ENCODE assay signal across 10 cellular contexts in genomic region chr20:38094968-38095689, GRCh38.
DNase-seq lines count a peak whose midpoint lies in the region; ATAC-seq and TF ChIP-seq lines count a peak whose summit lies in the region.
"Had no signal": no experiment of that assay in that cellular context is flagged by ENCODE, and none has a peak within 500 bp of the region (broad histone marks: within the 10 kb centered on the region; RNA-seq: fewer than 3 reads in every experiment).

No MANE protein-coding gene starts in this region.

- H3K4me1 ChIP-seq in esophagus squamous epithelium (peaks cover 15 to 47% (median 17%) of the 10 kb centered on the region in 3 donors), parathyroid adenoma (peaks cover 21% of the 10 kb centered on the region)

- DNase-seq in ELR (ENCODE audit: low read depth) (peak; percentile 57), NCI-H82 treated with DMSO at 0.1 percent for 48 hours (lab: John Stamatoyannopoulos, UW; ENCODE audit: unreplicated experiment) (peak; percentile 98), esophagus squamous epithelium (lab: John Stamatoyannopoulos, UW) (no peak), amygdala (lab: John Stamatoyannopoulos, UW) (no peak), NCI-H526 treated with DMSO at 0.1 percent for 48 hours (lab: John Stamatoyannopoulos, UW) (no peak)
- no peak for DNase-seq in activated CD4-positive, alpha-beta T cell treated with anti-CD3 and anti-CD28 coated beads, Interleukin-2, amount 50 U/mL, for 1 hour
- DNase-seq: stimulated activated CD4-positive, alpha-beta T cell treated with anti-CD3 and anti-CD28 coated beads, Interleukin-2, amount 100 ng/mL, for 48 hours; T-helper 9 cell had no signal

- H3K9me3 ChIP-seq in esophagus squamous epithelium (no peaks in the 10 kb centered on the region), parathyroid adenoma (ENCODE audit: control insufficient read depth, low read length) (no peaks in the 10 kb centered on the region)

- H3K4me3 ChIP-seq in esophagus squamous epithelium (no peak overlapping the region), parathyroid adenoma (ENCODE audit: low read depth, low read length) (no peak overlapping the region)

- peak overlapping the region; percentile 9 to 45 (median 30) for H3K27ac ChIP-seq in esophagus squamous epithelium
- H3K27ac ChIP-seq in parathyroid adenoma: peak overlapping the region; percentile 57

- intact Hi-C loops in esophagus squamous epithelium (cut with DNase I): no loop called here

- WGBS in esophagus squamous epithelium, 2 donors: 76 to 87% methylated on average over 5 to 6 of the region's 7 CpGs

- TF ChIP-seq CTCF in esophagus squamous epithelium (IDR thresholded peaks at IDR 0.05): no peak
- no peak for TF ChIP-seq CTCF in parathyroid adenoma (IDR thresholded peaks at IDR 0.05)

- no peak overlapping the region for H3K9ac ChIP-seq in parathyroid adenoma

- no peak for TF ChIP-seq POLR2A in esophagus squamous epithelium (IDR thresholded peaks at IDR 0.05)

- no peak for ATAC-seq in HG03469 (IDR thresholded peaks at IDR 0.05; ENCODE audit: unreplicated experiment)

- H3K36me3 ChIP-seq in esophagus squamous epithelium: peaks cover 0 to 29% (median 0%) of the 10 kb centered on the region in 3 donors
- H3K36me3 ChIP-seq in parathyroid adenoma (ENCODE audit: control insufficient read depth, insufficient read depth, low read length): no peaks in the 10 kb centered on the region

- H3K27me3 ChIP-seq in esophagus squamous epithelium (no peaks in the 10 kb centered on the region), parathyroid adenoma (ENCODE audit: control insufficient read depth, insufficient read depth, low read length) (no peaks in the 10 kb centered on the region)

- no peaks in the 10 kb centered on the region for H3K79me2 ChIP-seq in parathyroid adenoma

- no peak overlapping the region for H3K4me2 ChIP-seq in parathyroid adenoma (ENCODE audit: low read length)

- H2AFZ ChIP-seq in parathyroid adenoma: peak overlapping the region; percentile 33

Comparison
In these comparisons a context has a peak if more than half of its experiments do, and no peak if none do; other contexts are left out.
1. DNase-seq: peak in ELR (single experiment) and NCI-H82 treated with DMSO at 0.1 percent for 48 hours (single experiment); none in esophagus squamous epithelium (single experiment), activated CD4-positive, alpha-beta T cell treated with anti-CD3 and anti-CD28 coated beads, Interleukin-2, amount 50 U/mL, for 1 hour (single experiment), amygdala (0 of 56) and NCI-H526 treated with DMSO at 0.1 percent for 48 hours (single experiment).